ENCODE assay signal across 1 cellular context in genomic region chr3:107431298-107432012, GRCh38.
TF ChIP-seq lines count a peak whose summit lies in the region.

No MANE protein-coding gene starts in this region.

TF ChIP-seq in HepG2, 621 proteins besides CTCF, POLR2A, EP300 and RAD21 (continued from another document and continues in another):
- no peak for TF ChIP-seq MLXIP (CRISPR knock-in tag; IDR thresholded peaks at IDR 0.05; ENCODE audit: borderline replicate concordance)
- no peak for TF ChIP-seq PBX3 (CRISPR knock-in tag; IDR thresholded peaks at IDR 0.05; ENCODE audit: borderline replicate concordance)
- TF ChIP-seq KLF13 (CRISPR knock-in tag; IDR thresholded peaks at IDR 0.05), result no peak
- no peak for TF ChIP-seq ZNF563 (CRISPR knock-in tag; IDR thresholded peaks at IDR 0.05)
- no peak for TF ChIP-seq TARDBP (CRISPR knock-in tag; IDR thresholded peaks at IDR 0.05)
- TF ChIP-seq MAFK (conservative IDR thresholded peaks at IDR 0.05 in 1 of 2, IDR thresholded peaks at IDR 0.05 in 1 of 2; ENCODE audit: low read length in 2 of 2), result no peak
- TF ChIP-seq RCOR2 (CRISPR knock-in tag; IDR thresholded peaks at IDR 0.05), result no peak
- TF ChIP-seq ZNF263 (CRISPR knock-in tag; IDR thresholded peaks at IDR 0.05), result 0 out of 2 replicates have a peak, but pooled peaks have one; percentile 29
- TF ChIP-seq ZNF513 (CRISPR knock-in tag; conservative IDR thresholded peaks at IDR 0.05), result no peak
- no peak for TF ChIP-seq SYNCRIP (IDR thresholded peaks at IDR 0.05; ENCODE audit: insufficient read depth, low read depth, low read length)
- no peak for TF ChIP-seq ATF5 (CRISPR knock-in tag; IDR thresholded peaks at IDR 0.05; ENCODE audit: low read depth)
- no peak for TF ChIP-seq ZBTB46 (CRISPR knock-in tag; IDR thresholded peaks at IDR 0.05; ENCODE audit: borderline replicate concordance)
- no peak for TF ChIP-seq ZNF451 (CRISPR knock-in tag; IDR thresholded peaks at IDR 0.05)
- no peak for TF ChIP-seq ZBTB7A (CRISPR knock-in tag; IDR thresholded peaks at IDR 0.05)
- TF ChIP-seq RFX3 (CRISPR knock-in tag; IDR thresholded peaks at IDR 0.05), result no peak
- TF ChIP-seq RFX5 (IDR thresholded peaks at IDR 0.05; ENCODE audit: low read depth, low read length), result no peak
- no peak for TF ChIP-seq ATF2 (CRISPR knock-in tag; IDR thresholded peaks at IDR 0.05)
- 0 out of 2 replicates have a peak, but pooled peaks have one; percentile 27 for TF ChIP-seq CBX5 (CRISPR knock-in tag; IDR thresholded peaks at IDR 0.05; ENCODE audit: borderline replicate concordance)
- no peak for TF ChIP-seq ZNF282 (IDR thresholded peaks at IDR 0.05; ENCODE audit: partially characterized antibody)
- no peak for TF ChIP-seq ZNF576 (CRISPR knock-in tag; IDR thresholded peaks at IDR 0.05)
- TF ChIP-seq ZNF510 (CRISPR knock-in tag; IDR thresholded peaks at IDR 0.05; ENCODE audit: low read depth), result no peak
- TF ChIP-seq ZNF761 (CRISPR knock-in tag; conservative IDR thresholded peaks at IDR 0.05), result no peak
- no peak for TF ChIP-seq BRF2 (CRISPR knock-in tag; IDR thresholded peaks at IDR 0.05)
- no peak for TF ChIP-seq ARNT (IDR thresholded peaks at IDR 0.05)
- TF ChIP-seq CCDC6 (CRISPR knock-in tag; IDR thresholded peaks at IDR 0.05), result no peak
- no peak for TF ChIP-seq CEBPZ (IDR thresholded peaks at IDR 0.05; ENCODE audit: low read length)
- 0 out of 2 replicates have a peak, but pooled peaks have one; percentile 31 for TF ChIP-seq SAP130 (CRISPR knock-in tag; IDR thresholded peaks at IDR 0.05; ENCODE audit: low read depth)
- TF ChIP-seq BRD4 (CRISPR knock-in tag; IDR thresholded peaks at IDR 0.05), result no peak
- TF ChIP-seq HMGXB4 (CRISPR knock-in tag; IDR thresholded peaks at IDR 0.05; ENCODE audit: borderline replicate concordance in 1 of 2, low read depth in 1 of 2), result peak in 1 of 2 experiments; percentile 62; a peak in 2 of 4 replicates
- TF ChIP-seq ZBTB38 (CRISPR knock-in tag; IDR thresholded peaks at IDR 0.05), result peak; percentile 27; the same call in 1 of the 2 replicates
- no peak for TF ChIP-seq ZNF570 (CRISPR knock-in tag; IDR thresholded peaks at IDR 0.05; ENCODE audit: borderline replicate concordance)
- no peak for TF ChIP-seq SNAI1 (CRISPR knock-in tag; IDR thresholded peaks at IDR 0.05; ENCODE audit: borderline replicate concordance)
- no peak for TF ChIP-seq ZNF660 (CRISPR knock-in tag; IDR thresholded peaks at IDR 0.05; ENCODE audit: borderline replicate concordance, low read depth)
- TF ChIP-seq ZNF430 (CRISPR knock-in tag; IDR thresholded peaks at IDR 0.05), result 0 out of 2 replicates have a peak, but pooled peaks have one; percentile 19
- TF ChIP-seq ZNF557 (CRISPR knock-in tag; IDR thresholded peaks at IDR 0.05), result no peak
- TF ChIP-seq CBX2 (IDR thresholded peaks at IDR 0.05; ENCODE audit: low read depth, low read length), result no peak
- no peak for TF ChIP-seq CBX2 (CRISPR knock-in tag; IDR thresholded peaks at IDR 0.05; ENCODE audit: low read depth)
- TF ChIP-seq SP5 (CRISPR knock-in tag; IDR thresholded peaks at IDR 0.05; ENCODE audit: borderline replicate concordance, low read depth), result no peak
- TF ChIP-seq CERS6 (CRISPR knock-in tag; IDR thresholded peaks at IDR 0.05), result no peak
- peak; percentile 41; the same call in 1 of the 2 replicates for TF ChIP-seq POGZ (CRISPR knock-in tag; IDR thresholded peaks at IDR 0.05)
- TF ChIP-seq PCBP1 (IDR thresholded peaks at IDR 0.05; ENCODE audit: borderline replicate concordance, low read depth, low read length), result no peak
- no peak for TF ChIP-seq SMAD1 (CRISPR knock-in tag; IDR thresholded peaks at IDR 0.05; ENCODE audit: borderline replicate concordance, low read depth)
- peak; percentile 1; the same call in 1 of the 2 replicates for TF ChIP-seq ZNF598 (CRISPR knock-in tag; IDR thresholded peaks at IDR 0.05; ENCODE audit: borderline replicate concordance)
- TF ChIP-seq PRMT3 (CRISPR knock-in tag; IDR thresholded peaks at IDR 0.05; ENCODE audit: borderline replicate concordance, low read depth), result no peak
- peak; percentile 43; the same call in 1 of the 2 replicates for TF ChIP-seq SPEN (CRISPR knock-in tag; IDR thresholded peaks at IDR 0.05; ENCODE audit: low read depth)
- 0 out of 2 replicates have a peak, but pooled peaks have one; percentile 38 for TF ChIP-seq ZBTB7B (CRISPR knock-in tag; IDR thresholded peaks at IDR 0.05)
- TF ChIP-seq ZNF768 (CRISPR knock-in tag; IDR thresholded peaks at IDR 0.05), result no peak
